Comparison of ENCODE assay signal across 24 cellular contexts in genomic region chr5:5702934-5703333, GRCh38.
"Had no signal": no experiment of that assay in that cellular context is flagged by ENCODE, and none has a peak within 500 bp of the region (broad histone marks: within the 10 kb centered on the region; RNA-seq: fewer than 3 reads in every experiment).

No MANE protein-coding gene starts in this region.

- H2AFZ ChIP-seq: hepatocyte had no signal

- H3K4me3 ChIP-seq: coronary artery, dorsolateral prefrontal cortex, esophagus muscularis mucosa, gastroesophageal sphincter, heart left ventricle, hepatocyte, left lung, lower lobe of right lung, mucosa of descending colon had no signal

- H3K36me3 ChIP-seq: esophagus muscularis mucosa, gastroesophageal sphincter, heart left ventricle, left lung, lower lobe of right lung had no signal

- H3K27ac Mint-ChIP-seq: immature natural killer cell, mesothelial cell of epicardium, naive B cell had no signal

- FAIRE-seq: colon, endothelial cell of umbilical vein had no signal

- H3K9me3 ChIP-seq: esophagus muscularis mucosa, gastroesophageal sphincter, heart left ventricle, left lung, lower lobe of right lung, mucosa of descending colon had no signal

- DNase-seq: dermis blood vessel endothelial cell; dorsolateral prefrontal cortex; effector CD4-positive, alpha-beta T cell; effector memory CD4-positive, alpha-beta T cell; foreskin keratinocyte; heart left ventricle; hypothalamus; immature natural killer cell; islet precursor cell; kidney; kidney glomerular epithelial cell; left lung; left ventricle myocardium superior; lower lobe of right lung; mesenchymal stem cell; mucosa of descending colon; naive B cell had no signal

- H3K27ac ChIP-seq: coronary artery, dorsolateral prefrontal cortex, esophagus muscularis mucosa, foreskin keratinocyte, gastroesophageal sphincter, heart left ventricle, hepatocyte, left lung, lower lobe of right lung had no signal

- H3K79me2 ChIP-seq: hepatocyte had no signal

- H3K36me3 Mint-ChIP-seq: immature natural killer cell, mesothelial cell of epicardium, naive B cell had no signal

- H3K4me3 Mint-ChIP-seq: immature natural killer cell, mesothelial cell of epicardium, naive B cell had no signal

- H3K4me1 ChIP-seq: esophagus muscularis mucosa, foreskin keratinocyte, gastroesophageal sphincter, left lung, lower lobe of right lung had no signal

- H3K9me3 Mint-ChIP-seq: mesothelial cell of epicardium had no signal

- H3K4me1 Mint-ChIP-seq: immature natural killer cell, naive B cell had no signal

- H3K4me2 ChIP-seq: hepatocyte had no signal

- H3K27me3 ChIP-seq: esophagus muscularis mucosa, foreskin keratinocyte, gastroesophageal sphincter, heart left ventricle, hepatocyte, left lung had no signal

- ATAC-seq: foreskin keratinocyte, gastroesophageal sphincter, heart left ventricle, left lung, left ventricle myocardium superior, lower lobe of right lung, mucosa of descending colon had no signal
